Comparison of ENCODE assay signal across 8 cellular contexts in genomic region chr3:191329654-191330308, GRCh38. TPM values are rescaled to one million over a fixed set of nuclear protein-coding genes. Genes with fewer than 3 reads are reported as not detected.
A peak's percentile ranks its signal among the peaks of the same experiment; 100 is the strongest.
DNase-seq lines count a peak whose midpoint lies in the region; ATAC-seq and TF ChIP-seq lines count a peak whose summit lies in the region.

No MANE protein-coding gene starts in this region.

- no peaks in the 10 kb centered on the region for H3K27me3 ChIP-seq in right lobe of liver
- H3K27me3 ChIP-seq in subcutaneous abdominal adipose tissue (ENCODE audit: control insufficient read depth in 5 of 5, insufficient read depth in 4 of 5, low read length in 5 of 5), result no peaks in the 10 kb centered on the region

- WGBS in right lobe of liver (ENCODE audit: insufficient coverage, low coverage, low lambda C conversion rate, missing lambda C conversion rate), result 3% methylated on average over 7 of the region's 35 CpGs

- H3K27ac ChIP-seq in right lobe of liver (peak overlapping the region; percentile 93 to 94 (median 94)), subcutaneous abdominal adipose tissue (ENCODE audit: low read depth, low read length) (peak overlapping the region; percentile 98)

- peak overlapping the region; percentile 82 for H3K27ac Mint-ChIP-seq in dendritic cell treated with granulocyte-macrophage colony-stimulating factor and Interleukin-4, amounts not matched to agents 40 ng/mL and 50 ng/mL, for 4 days

- no peaks in the 10 kb centered on the region for H3K36me3 ChIP-seq in right lobe of liver
- no peaks in the 10 kb centered on the region for H3K36me3 ChIP-seq in subcutaneous abdominal adipose tissue (ENCODE audit: control insufficient read depth in 5 of 5, insufficient read depth in 5 of 5, low read length in 5 of 5)

- DNase-seq in DMS153 (lab: John Stamatoyannopoulos, UW) (peak; percentile 9), DMS153 treated with DMSO at 0.1 percent for 48 hours (lab: John Stamatoyannopoulos, UW; ENCODE audit: unreplicated experiment) (no peak), HPDE6-E6E7 (ENCODE audit: extremely low spot score) (peak; percentile 25), SW480 (ENCODE audit: low spot score) (peak; percentile 62), right lobe of liver (peak; percentile 55 to 71 (median 64))

- no peak for TF ChIP-seq CTCF in right lobe of liver (IDR thresholded peaks at IDR 0.05)

- H3K4me1 ChIP-seq in right lobe of liver (peaks cover 0 to 30% (median 10%) of the 10 kb centered on the region in 4 donors), subcutaneous abdominal adipose tissue (ENCODE audit: control insufficient read depth in 5 of 5, insufficient read depth in 5 of 5, low read length in 5 of 5) (peaks cover 2 to 50% (median 44%) of the 10 kb centered on the region in 5 donors)

- peaks cover 17% of the 10 kb centered on the region for H3K27me3 Mint-ChIP-seq in dendritic cell treated with granulocyte-macrophage colony-stimulating factor and Interleukin-4, amounts not matched to agents 40 ng/mL and 50 ng/mL, for 4 days

- H3K9ac ChIP-seq in subcutaneous abdominal adipose tissue (ENCODE audit: low read length in 5 of 5), result peak overlapping the region; percentile 58 to 97 (median 96)

- ATAC-seq in GM21515 (IDR thresholded peaks at IDR 0.05; ENCODE audit: unreplicated experiment), result peak; percentile 27
- peak; percentile 36 to 74 (median 70) for ATAC-seq in right lobe of liver

- intact Hi-C loops in dendritic cell treated with granulocyte-macrophage colony-stimulating factor and Interleukin-4, amounts not matched to agents 40 ng/mL and 50 ng/mL, for 4 days (cut with micrococcal nuclease), result loop anchor here (5.0 kb wide), 1 partner anchor 87 kb away; no protein-coding TSS in a partner anchor
- intact Hi-C loops in right lobe of liver (cut with DNase I), result no loop called here

- peaks cover 7% of the 10 kb centered on the region for H3K36me3 Mint-ChIP-seq in dendritic cell treated with granulocyte-macrophage colony-stimulating factor and Interleukin-4, amounts not matched to agents 40 ng/mL and 50 ng/mL, for 4 days (ENCODE audit: low read depth)

- no peaks in the 10 kb centered on the region for H3K9me3 Mint-ChIP-seq in dendritic cell treated with granulocyte-macrophage colony-stimulating factor and Interleukin-4, amounts not matched to agents 40 ng/mL and 50 ng/mL, for 4 days

- no peak for TF ChIP-seq POLR2A in right lobe of liver (IDR thresholded peaks at IDR 0.05)

- peaks cover 35% of the 10 kb centered on the region for H3K4me1 Mint-ChIP-seq in dendritic cell treated with granulocyte-macrophage colony-stimulating factor and Interleukin-4, amounts not matched to agents 40 ng/mL and 50 ng/mL, for 4 days (ENCODE audit: low read depth)

- H3K4me3 Mint-ChIP-seq in dendritic cell treated with granulocyte-macrophage colony-stimulating factor and Interleukin-4, amounts not matched to agents 40 ng/mL and 50 ng/mL, for 4 days, result peak overlapping the region; percentile 79

- H3K4me3 ChIP-seq in right lobe of liver, result peak overlapping the region; percentile 71 to 93 (median 89)
- peak overlapping the region; percentile 81 to 92 (median 91) for H3K4me3 ChIP-seq in subcutaneous abdominal adipose tissue (ENCODE audit: low read depth in 1 of 5, low read length in 5 of 5)

- H3K9me3 ChIP-seq in right lobe of liver (no peaks in the 10 kb centered on the region), subcutaneous abdominal adipose tissue (ENCODE audit: control insufficient read depth in 5 of 5, low read length in 5 of 5) (no peaks in the 10 kb centered on the region)

RNA-seq across cellular contexts. Expression of gene UTS2B, which starts 0.5 kb away (rescaled TPM):
- under 1 TPM in 1 of 6 experiments, not detected in 5; 0.38 TPM for total RNA-seq in right lobe of liver

RNA-seq across cellular contexts. Expression of gene CCDC50, which starts 0.6 kb away (rescaled TPM):
- total RNA-seq in right lobe of liver, result 10 to 100 TPM; 36.1 to 96.3 (median 65.1) TPM
